Comparison of ENCODE assay signal across 8 cellular contexts in the genomic region with DNA sequence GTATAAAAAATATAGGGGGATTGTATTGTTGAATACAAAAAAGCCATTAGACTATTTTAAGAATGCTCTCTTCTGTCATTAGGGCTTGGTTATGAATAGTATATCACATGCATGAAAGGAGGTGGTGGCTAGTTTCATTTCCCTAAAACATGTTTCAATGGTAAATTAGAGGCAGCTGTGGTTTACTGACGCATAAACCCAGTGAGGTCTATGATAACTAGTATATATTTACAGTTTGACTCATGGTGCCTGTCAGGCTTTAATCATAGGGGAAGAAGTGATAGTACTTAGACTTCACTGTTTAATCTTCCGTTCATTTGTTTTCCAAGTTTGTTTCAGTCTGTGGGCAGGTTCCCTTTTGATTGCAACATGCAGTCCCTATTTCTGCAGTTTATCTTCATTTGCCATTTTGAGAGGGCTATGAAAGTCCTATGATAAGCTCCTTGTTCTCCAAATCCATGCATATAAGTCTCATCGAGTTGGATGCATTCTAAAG. TPM values are rescaled to one million over a fixed set of nuclear protein-coding genes. Genes with fewer than 3 reads are reported as not detected.
DNase-seq lines count a peak whose midpoint lies in the region; ATAC-seq and TF ChIP-seq lines count a peak whose summit lies in the region.

No MANE protein-coding gene starts in this region.

- H3K4me3 ChIP-seq in BLaER1 (no peak overlapping the region), Peyer's patch (no peak overlapping the region), epithelial cell of proximal tubule (ENCODE audit: low read depth, low read length) (no peak overlapping the region), sigmoid colon (no peak overlapping the region)

- peak in 1 of 3 donors; percentile 46 for DNase-seq in Peyer's patch
- DNase-seq in epithelial cell of proximal tubule (ENCODE audit: low read depth), result peak; percentile 84
- DNase-seq in sigmoid colon, result no peak
- no peak for DNase-seq in cerebellar nuclear complex (lab: John Stamatoyannopoulos, UW)
- DNase-seq in activated gamma-delta T cell (lab: John Stamatoyannopoulos, UW), result no peak

- TF ChIP-seq CTCF in Peyer's patch (IDR thresholded peaks at IDR 0.05), result no peak
- TF ChIP-seq CTCF in epithelial cell of proximal tubule (conservative IDR thresholded peaks at IDR 0.05; ENCODE audit: low read depth, low read length), result no peak
- TF ChIP-seq CTCF in sigmoid colon (IDR thresholded peaks at IDR 0.05), result no peak

- intact Hi-C loops in sigmoid colon (cut with DNase I), result no loop called here

- H3K36me3 ChIP-seq in BLaER1 (no peaks in the 10 kb centered on the region), Peyer's patch (no peaks in the 10 kb centered on the region), sigmoid colon (no peaks in the 10 kb centered on the region)

- peak in 1 of 4 donors; percentile 45 for TF ChIP-seq EP300 in sigmoid colon (IDR thresholded peaks at IDR 0.05)

- 18 to 20% methylated on average over 3 of the region's 3 CpGs for WGBS in sigmoid colon, 2 donors

- no peaks in the 10 kb centered on the region for H4K20me1 ChIP-seq in BLaER1

- H3K9ac ChIP-seq in BLaER1, result no peak overlapping the region

- 0 out of 2 replicates have a peak, but pooled peaks cover 4% of the 10 kb centered on the region for H3K9me3 ChIP-seq in BLaER1
- no peaks in the 10 kb centered on the region for H3K9me3 ChIP-seq in Peyer's patch
- H3K9me3 ChIP-seq in sigmoid colon, result no peaks in the 10 kb centered on the region

- H3K4me1 ChIP-seq in BLaER1, result peaks cover 25% of the 10 kb centered on the region
- peaks cover 0 to 13% (median 2%) of the 10 kb centered on the region in 4 donors for H3K4me1 ChIP-seq in Peyer's patch
- H3K4me1 ChIP-seq in sigmoid colon, result peaks cover 0 to 39% (median 24%) of the 10 kb centered on the region in 4 donors

- ATAC-seq in GM18909 (IDR thresholded peaks at IDR 0.05; ENCODE audit: poor library complexity, unreplicated experiment) (peak; percentile 97), HG03064 (IDR thresholded peaks at IDR 0.05; ENCODE audit: low read depth, unreplicated experiment) (peak; percentile 95)

- no peak overlapping the region for H3K27ac ChIP-seq in BLaER1
- peak overlapping the region; percentile 16 to 63 (median 47) for H3K27ac ChIP-seq in Peyer's patch
- H3K27ac ChIP-seq in sigmoid colon, result peak overlapping the region; percentile 42 to 72 (median 58)

- peak overlapping the region; percentile 67 for H3K4me2 ChIP-seq in BLaER1

- no peaks in the 10 kb centered on the region for H3K27me3 ChIP-seq in BLaER1
- no peaks in the 10 kb centered on the region for H3K27me3 ChIP-seq in Peyer's patch
- no peaks in the 10 kb centered on the region for H3K27me3 ChIP-seq in sigmoid colon

- TF ChIP-seq POLR2A in Peyer's patch (IDR thresholded peaks at IDR 0.05), result no peak
- TF ChIP-seq POLR2A in sigmoid colon (IDR thresholded peaks at IDR 0.05), result no peak

RNA-seq across cellular contexts. Expression of gene MAP4K3, which starts 55.1 kb away (rescaled TPM):
- total RNA-seq in Peyer's patch (10 to 100 TPM; 41.3 to 80.9 (median 43.9) TPM), epithelial cell of proximal tubule (18.3 and 25.1 TPM in 2 replicates), sigmoid colon (10 to 100 TPM; 72.1 to 96.8 (median 77.4) TPM)
- polyA plus RNA-seq in sigmoid colon, result 10 to 100 TPM in 2 of 3 donors, 1 to 10 TPM in 1; 8.0 to 12.6 (median 12.3) TPM
